1 cellular context compared by ENCODE assay signal in the genomic region with DNA sequence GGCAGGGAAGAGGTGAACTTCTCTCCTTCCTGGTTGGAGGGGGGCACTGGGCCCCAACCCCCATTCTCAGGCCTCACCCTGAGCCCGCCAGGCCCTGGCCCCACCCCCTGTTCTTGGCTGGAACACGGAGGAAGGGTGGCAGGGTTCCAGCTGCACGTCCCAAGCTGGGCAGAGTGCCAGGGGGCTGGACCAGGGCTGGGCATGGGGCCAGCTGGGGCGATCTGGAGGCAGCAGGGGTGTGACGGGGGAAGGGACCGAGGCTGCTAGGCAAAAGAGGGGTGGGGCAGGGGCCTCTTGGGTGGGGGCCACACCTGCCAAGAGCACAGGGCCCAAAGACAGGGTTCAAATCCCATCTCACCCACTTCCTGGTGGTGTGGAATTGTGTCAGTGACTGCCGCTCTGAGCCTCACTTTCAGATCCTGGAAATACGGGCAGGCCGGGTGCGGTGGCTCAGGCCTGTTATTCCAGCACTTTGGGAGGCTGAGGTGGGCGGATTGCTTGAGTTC.
TF ChIP-seq lines count a peak whose summit lies in the region.

No MANE protein-coding gene starts in this region.

TF ChIP-seq in HepG2, 621 proteins besides CTCF, POLR2A, EP300 and RAD21 (continued from another document and continues in another):
- TF ChIP-seq, protein P1, sequence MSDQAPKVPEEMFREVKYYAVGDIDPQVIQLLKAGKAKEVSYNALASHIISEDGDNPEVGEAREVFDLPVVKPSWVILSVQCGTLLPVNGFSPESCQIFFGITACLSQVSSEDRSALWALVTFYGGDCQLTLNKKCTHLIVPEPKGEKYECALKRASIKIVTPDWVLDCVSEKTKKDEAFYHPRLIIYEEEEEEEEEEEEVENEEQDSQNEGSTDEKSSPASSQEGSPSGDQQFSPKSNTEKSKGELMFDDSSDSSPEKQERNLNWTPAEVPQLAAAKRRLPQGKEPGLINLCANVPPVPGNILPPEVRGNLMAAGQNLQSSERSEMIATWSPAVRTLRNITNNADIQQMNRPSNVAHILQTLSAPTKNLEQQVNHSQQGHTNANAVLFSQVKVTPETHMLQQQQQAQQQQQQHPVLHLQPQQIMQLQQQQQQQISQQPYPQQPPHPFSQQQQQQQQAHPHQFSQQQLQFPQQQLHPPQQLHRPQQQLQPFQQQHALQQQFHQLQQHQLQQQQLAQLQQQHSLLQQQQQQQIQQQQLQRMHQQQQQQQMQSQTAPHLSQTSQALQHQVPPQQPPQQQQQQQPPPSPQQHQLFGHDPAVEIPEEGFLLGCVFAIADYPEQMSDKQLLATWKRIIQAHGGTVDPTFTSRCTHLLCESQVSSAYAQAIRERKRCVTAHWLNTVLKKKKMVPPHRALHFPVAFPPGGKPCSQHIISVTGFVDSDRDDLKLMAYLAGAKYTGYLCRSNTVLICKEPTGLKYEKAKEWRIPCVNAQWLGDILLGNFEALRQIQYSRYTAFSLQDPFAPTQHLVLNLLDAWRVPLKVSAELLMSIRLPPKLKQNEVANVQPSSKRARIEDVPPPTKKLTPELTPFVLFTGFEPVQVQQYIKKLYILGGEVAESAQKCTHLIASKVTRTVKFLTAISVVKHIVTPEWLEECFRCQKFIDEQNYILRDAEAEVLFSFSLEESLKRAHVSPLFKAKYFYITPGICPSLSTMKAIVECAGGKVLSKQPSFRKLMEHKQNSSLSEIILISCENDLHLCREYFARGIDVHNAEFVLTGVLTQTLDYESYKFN (CRISPR knock-in tag; conservative IDR thresholded peaks at IDR 0.05), result peak; percentile 50
- TF ChIP-seq, protein P2, sequence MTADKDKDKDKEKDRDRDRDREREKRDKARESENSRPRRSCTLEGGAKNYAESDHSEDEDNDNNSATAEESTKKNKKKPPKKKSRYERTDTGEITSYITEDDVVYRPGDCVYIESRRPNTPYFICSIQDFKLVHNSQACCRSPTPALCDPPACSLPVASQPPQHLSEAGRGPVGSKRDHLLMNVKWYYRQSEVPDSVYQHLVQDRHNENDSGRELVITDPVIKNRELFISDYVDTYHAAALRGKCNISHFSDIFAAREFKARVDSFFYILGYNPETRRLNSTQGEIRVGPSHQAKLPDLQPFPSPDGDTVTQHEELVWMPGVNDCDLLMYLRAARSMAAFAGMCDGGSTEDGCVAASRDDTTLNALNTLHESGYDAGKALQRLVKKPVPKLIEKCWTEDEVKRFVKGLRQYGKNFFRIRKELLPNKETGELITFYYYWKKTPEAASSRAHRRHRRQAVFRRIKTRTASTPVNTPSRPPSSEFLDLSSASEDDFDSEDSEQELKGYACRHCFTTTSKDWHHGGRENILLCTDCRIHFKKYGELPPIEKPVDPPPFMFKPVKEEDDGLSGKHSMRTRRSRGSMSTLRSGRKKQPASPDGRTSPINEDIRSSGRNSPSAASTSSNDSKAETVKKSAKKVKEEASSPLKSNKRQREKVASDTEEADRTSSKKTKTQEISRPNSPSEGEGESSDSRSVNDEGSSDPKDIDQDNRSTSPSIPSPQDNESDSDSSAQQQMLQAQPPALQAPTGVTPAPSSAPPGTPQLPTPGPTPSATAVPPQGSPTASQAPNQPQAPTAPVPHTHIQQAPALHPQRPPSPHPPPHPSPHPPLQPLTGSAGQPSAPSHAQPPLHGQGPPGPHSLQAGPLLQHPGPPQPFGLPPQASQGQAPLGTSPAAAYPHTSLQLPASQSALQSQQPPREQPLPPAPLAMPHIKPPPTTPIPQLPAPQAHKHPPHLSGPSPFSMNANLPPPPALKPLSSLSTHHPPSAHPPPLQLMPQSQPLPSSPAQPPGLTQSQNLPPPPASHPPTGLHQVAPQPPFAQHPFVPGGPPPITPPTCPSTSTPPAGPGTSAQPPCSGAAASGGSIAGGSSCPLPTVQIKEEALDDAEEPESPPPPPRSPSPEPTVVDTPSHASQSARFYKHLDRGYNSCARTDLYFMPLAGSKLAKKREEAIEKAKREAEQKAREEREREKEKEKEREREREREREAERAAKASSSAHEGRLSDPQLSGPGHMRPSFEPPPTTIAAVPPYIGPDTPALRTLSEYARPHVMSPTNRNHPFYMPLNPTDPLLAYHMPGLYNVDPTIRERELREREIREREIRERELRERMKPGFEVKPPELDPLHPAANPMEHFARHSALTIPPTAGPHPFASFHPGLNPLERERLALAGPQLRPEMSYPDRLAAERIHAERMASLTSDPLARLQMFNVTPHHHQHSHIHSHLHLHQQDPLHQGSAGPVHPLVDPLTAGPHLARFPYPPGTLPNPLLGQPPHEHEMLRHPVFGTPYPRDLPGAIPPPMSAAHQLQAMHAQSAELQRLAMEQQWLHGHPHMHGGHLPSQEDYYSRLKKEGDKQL (CRISPR knock-in tag; IDR thresholded peaks at IDR 0.05; ENCODE audit: low read depth), result no peak
- TF ChIP-seq ZBTB38 (CRISPR knock-in tag; IDR thresholded peaks at IDR 0.05) (no peak), ZNF790 (CRISPR knock-in tag; IDR thresholded peaks at IDR 0.05; ENCODE audit: borderline replicate concordance) (no peak), AHR (CRISPR knock-in tag; IDR thresholded peaks at IDR 0.05) (no peak), KLF13 (CRISPR knock-in tag; IDR thresholded peaks at IDR 0.05) (no peak), ZNF776 (CRISPR knock-in tag; IDR thresholded peaks at IDR 0.05) (no peak), MYC (CRISPR knock-in tag; IDR thresholded peaks at IDR 0.05; ENCODE audit: borderline replicate concordance) (no peak), EED (CRISPR knock-in tag; IDR thresholded peaks at IDR 0.05) (no peak), HDAC1 (CRISPR knock-in tag; IDR thresholded peaks at IDR 0.05) (0 out of 2 replicates have a peak, but pooled peaks have one; percentile 24), NKX3-1 (CRISPR knock-in tag; IDR thresholded peaks at IDR 0.05) (no peak), ZIK1 (CRISPR knock-in tag; IDR thresholded peaks at IDR 0.05; ENCODE audit: borderline replicate concordance, low read depth) (no peak), ELF3 (CRISPR knock-in tag; IDR thresholded peaks at IDR 0.05) (0 out of 2 replicates have a peak, but pooled peaks have one; percentile 50), ISX (CRISPR knock-in tag; conservative IDR thresholded peaks at IDR 0.05) (no peak), RFX5 (IDR thresholded peaks at IDR 0.05; ENCODE audit: low read depth, low read length) (no peak), ZNF432 (CRISPR knock-in tag; IDR thresholded peaks at IDR 0.05; ENCODE audit: borderline replicate concordance) (no peak), ZNF549 (CRISPR knock-in tag; IDR thresholded peaks at IDR 0.05) (no peak), KLF12 (CRISPR knock-in tag; IDR thresholded peaks at IDR 0.05; ENCODE audit: borderline replicate concordance) (no peak), STAG1 (CRISPR knock-in tag; IDR thresholded peaks at IDR 0.05) (no peak), ZNF629 (CRISPR knock-in tag; conservative IDR thresholded peaks at IDR 0.05) (no peak), CEBPG (CRISPR knock-in tag; IDR thresholded peaks at IDR 0.05) (no peak), KDM5A (IDR thresholded peaks at IDR 0.05; ENCODE audit: borderline replicate concordance, low read length) (no peak), ZMYM2 (CRISPR knock-in tag; IDR thresholded peaks at IDR 0.05) (no peak), ZNF121 (CRISPR knock-in tag; IDR thresholded peaks at IDR 0.05) (no peak), ZNF501 (CRISPR knock-in tag; IDR thresholded peaks at IDR 0.05) (no peak), SMARCC2 (IDR thresholded peaks at IDR 0.05) (no peak), SETDB1 (CRISPR knock-in tag; IDR thresholded peaks at IDR 0.05; ENCODE audit: borderline replicate concordance) (no peak)
- TF ChIP-seq, protein P3, sequence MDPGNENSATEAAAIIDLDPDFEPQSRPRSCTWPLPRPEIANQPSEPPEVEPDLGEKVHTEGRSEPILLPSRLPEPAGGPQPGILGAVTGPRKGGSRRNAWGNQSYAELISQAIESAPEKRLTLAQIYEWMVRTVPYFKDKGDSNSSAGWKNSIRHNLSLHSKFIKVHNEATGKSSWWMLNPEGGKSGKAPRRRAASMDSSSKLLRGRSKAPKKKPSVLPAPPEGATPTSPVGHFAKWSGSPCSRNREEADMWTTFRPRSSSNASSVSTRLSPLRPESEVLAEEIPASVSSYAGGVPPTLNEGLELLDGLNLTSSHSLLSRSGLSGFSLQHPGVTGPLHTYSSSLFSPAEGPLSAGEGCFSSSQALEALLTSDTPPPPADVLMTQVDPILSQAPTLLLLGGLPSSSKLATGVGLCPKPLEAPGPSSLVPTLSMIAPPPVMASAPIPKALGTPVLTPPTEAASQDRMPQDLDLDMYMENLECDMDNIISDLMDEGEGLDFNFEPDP (CRISPR knock-in tag; conservative IDR thresholded peaks at IDR 0.05), result no peak
- TF ChIP-seq, protein P4, sequence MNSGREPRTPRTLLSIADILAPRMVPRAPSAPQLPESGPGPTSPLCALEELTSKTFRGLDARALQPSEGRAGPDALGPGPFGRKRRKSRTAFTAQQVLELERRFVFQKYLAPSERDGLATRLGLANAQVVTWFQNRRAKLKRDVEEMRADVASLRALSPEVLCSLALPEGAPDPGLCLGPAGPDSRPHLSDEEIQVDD (CRISPR knock-in tag; IDR thresholded peaks at IDR 0.05; ENCODE audit: borderline replicate concordance), result no peak
- TF ChIP-seq, protein P5, sequence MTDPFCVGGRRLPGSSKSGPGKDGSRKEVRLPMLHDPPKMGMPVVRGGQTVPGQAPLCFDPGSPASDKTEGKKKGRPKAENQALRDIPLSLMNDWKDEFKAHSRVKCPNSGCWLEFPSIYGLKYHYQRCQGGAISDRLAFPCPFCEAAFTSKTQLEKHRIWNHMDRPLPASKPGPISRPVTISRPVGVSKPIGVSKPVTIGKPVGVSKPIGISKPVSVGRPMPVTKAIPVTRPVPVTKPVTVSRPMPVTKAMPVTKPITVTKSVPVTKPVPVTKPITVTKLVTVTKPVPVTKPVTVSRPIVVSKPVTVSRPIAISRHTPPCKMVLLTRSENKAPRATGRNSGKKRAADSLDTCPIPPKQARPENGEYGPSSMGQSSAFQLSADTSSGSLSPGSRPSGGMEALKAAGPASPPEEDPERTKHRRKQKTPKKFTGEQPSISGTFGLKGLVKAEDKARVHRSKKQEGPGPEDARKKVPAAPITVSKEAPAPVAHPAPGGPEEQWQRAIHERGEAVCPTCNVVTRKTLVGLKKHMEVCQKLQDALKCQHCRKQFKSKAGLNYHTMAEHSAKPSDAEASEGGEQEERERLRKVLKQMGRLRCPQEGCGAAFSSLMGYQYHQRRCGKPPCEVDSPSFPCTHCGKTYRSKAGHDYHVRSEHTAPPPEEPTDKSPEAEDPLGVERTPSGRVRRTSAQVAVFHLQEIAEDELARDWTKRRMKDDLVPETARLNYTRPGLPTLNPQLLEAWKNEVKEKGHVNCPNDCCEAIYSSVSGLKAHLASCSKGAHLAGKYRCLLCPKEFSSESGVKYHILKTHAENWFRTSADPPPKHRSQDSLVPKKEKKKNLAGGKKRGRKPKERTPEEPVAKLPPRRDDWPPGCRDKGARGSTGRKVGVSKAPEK (CRISPR knock-in tag; IDR thresholded peaks at IDR 0.05; ENCODE audit: borderline replicate concordance), result no peak
- TF ChIP-seq, protein P6, sequence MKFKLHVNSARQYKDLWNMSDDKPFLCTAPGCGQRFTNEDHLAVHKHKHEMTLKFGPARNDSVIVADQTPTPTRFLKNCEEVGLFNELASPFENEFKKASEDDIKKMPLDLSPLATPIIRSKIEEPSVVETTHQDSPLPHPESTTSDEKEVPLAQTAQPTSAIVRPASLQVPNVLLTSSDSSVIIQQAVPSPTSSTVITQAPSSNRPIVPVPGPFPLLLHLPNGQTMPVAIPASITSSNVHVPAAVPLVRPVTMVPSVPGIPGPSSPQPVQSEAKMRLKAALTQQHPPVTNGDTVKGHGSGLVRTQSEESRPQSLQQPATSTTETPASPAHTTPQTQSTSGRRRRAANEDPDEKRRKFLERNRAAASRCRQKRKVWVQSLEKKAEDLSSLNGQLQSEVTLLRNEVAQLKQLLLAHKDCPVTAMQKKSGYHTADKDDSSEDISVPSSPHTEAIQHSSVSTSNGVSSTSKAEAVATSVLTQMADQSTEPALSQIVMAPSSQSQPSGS (CRISPR knock-in tag; IDR thresholded peaks at IDR 0.05), result no peak
- TF ChIP-seq, protein P7, sequence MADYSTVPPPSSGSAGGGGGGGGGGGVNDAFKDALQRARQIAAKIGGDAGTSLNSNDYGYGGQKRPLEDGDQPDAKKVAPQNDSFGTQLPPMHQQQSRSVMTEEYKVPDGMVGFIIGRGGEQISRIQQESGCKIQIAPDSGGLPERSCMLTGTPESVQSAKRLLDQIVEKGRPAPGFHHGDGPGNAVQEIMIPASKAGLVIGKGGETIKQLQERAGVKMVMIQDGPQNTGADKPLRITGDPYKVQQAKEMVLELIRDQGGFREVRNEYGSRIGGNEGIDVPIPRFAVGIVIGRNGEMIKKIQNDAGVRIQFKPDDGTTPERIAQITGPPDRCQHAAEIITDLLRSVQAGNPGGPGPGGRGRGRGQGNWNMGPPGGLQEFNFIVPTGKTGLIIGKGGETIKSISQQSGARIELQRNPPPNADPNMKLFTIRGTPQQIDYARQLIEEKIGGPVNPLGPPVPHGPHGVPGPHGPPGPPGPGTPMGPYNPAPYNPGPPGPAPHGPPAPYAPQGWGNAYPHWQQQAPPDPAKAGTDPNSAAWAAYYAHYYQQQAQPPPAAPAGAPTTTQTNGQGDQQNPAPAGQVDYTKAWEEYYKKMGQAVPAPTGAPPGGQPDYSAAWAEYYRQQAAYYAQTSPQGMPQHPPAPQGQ (CRISPR knock-in tag; IDR thresholded peaks at IDR 0.05; ENCODE audit: borderline replicate concordance), result no peak
- TF ChIP-seq, protein P8, sequence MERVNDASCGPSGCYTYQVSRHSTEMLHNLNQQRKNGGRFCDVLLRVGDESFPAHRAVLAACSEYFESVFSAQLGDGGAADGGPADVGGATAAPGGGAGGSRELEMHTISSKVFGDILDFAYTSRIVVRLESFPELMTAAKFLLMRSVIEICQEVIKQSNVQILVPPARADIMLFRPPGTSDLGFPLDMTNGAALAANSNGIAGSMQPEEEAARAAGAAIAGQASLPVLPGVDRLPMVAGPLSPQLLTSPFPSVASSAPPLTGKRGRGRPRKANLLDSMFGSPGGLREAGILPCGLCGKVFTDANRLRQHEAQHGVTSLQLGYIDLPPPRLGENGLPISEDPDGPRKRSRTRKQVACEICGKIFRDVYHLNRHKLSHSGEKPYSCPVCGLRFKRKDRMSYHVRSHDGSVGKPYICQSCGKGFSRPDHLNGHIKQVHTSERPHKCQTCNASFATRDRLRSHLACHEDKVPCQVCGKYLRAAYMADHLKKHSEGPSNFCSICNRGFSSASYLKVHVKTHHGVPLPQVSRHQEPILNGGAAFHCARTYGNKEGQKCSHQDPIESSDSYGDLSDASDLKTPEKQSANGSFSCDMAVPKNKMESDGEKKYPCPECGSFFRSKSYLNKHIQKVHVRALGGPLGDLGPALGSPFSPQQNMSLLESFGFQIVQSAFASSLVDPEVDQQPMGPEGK (CRISPR knock-in tag; IDR thresholded peaks at IDR 0.05), result peak; percentile 73
- TF ChIP-seq, protein P9, sequence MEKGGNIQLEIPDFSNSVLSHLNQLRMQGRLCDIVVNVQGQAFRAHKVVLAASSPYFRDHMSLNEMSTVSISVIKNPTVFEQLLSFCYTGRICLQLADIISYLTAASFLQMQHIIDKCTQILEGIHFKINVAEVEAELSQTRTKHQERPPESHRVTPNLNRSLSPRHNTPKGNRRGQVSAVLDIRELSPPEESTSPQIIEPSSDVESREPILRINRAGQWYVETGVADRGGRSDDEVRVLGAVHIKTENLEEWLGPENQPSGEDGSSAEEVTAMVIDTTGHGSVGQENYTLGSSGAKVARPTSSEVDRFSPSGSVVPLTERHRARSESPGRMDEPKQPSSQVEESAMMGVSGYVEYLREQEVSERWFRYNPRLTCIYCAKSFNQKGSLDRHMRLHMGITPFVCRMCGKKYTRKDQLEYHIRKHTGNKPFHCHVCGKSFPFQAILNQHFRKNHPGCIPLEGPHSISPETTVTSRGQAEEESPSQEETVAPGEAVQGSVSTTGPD (CRISPR knock-in tag; IDR thresholded peaks at IDR 0.05), result no peak
